In genomic region chr6:135129139-135129867, GRCh38 we compare ENCODE assay signal across 1 cellular context.
TF ChIP-seq lines count a peak whose summit lies in the region.

No MANE protein-coding gene starts in this region.

TF ChIP-seq in HepG2, 621 proteins besides CTCF, POLR2A, EP300 and RAD21 (continued from another document):
- no peak for TF ChIP-seq ZNF646 (CRISPR knock-in tag; IDR thresholded peaks at IDR 0.05)
- TF ChIP-seq ARID2 (CRISPR knock-in tag; IDR thresholded peaks at IDR 0.05; ENCODE audit: borderline replicate concordance), result no peak
- no peak for TF ChIP-seq ZNF34 (CRISPR knock-in tag; IDR thresholded peaks at IDR 0.05; ENCODE audit: borderline replicate concordance)
- no peak for TF ChIP-seq ZBTB46 (CRISPR knock-in tag; IDR thresholded peaks at IDR 0.05; ENCODE audit: borderline replicate concordance)
- no peak for TF ChIP-seq ONECUT2 (CRISPR knock-in tag; IDR thresholded peaks at IDR 0.05)
- TF ChIP-seq ZNF331 (CRISPR knock-in tag; IDR thresholded peaks at IDR 0.05), result no peak
- no peak for TF ChIP-seq IKZF1 (IDR thresholded peaks at IDR 0.05)
- no peak for TF ChIP-seq HCFC1 (IDR thresholded peaks at IDR 0.05; ENCODE audit: low read depth, low read length)
- TF ChIP-seq ZSCAN5A (CRISPR knock-in tag; IDR thresholded peaks at IDR 0.05; ENCODE audit: borderline replicate concordance), result no peak
